30 cellular contexts compared by ENCODE assay signal in genomic region chr2:563512-563911, GRCh38.
"Had no signal": no experiment of that assay in that cellular context is flagged by ENCODE, and none has a peak within 500 bp of the region (broad histone marks: within the 10 kb centered on the region; RNA-seq: fewer than 3 reads in every experiment).

No MANE protein-coding gene starts in this region.

- H3K36me3 Mint-ChIP-seq: mesothelial cell of epicardium; naive B cell; natural killer cell; stimulated activated naive B cell treated with anti-CD40 and anti-IgM and Interleukin-4, amounts not matched to agents 10 μg/mL and 1 μg/mL and 100 μg/mL, for 72 hours had no signal

- H3K27me3 ChIP-seq: ovary, testis, thyroid gland, transverse colon, upper lobe of left lung, vagina had no signal

- H3K27ac Mint-ChIP-seq: mesothelial cell of epicardium; natural killer cell; stimulated activated naive B cell treated with anti-CD40 and anti-IgM and Interleukin-4, amounts not matched to agents 10 μg/mL and 1 μg/mL and 100 μg/mL, for 72 hours had no signal

- H3K4me1 Mint-ChIP-seq: neural crest cell; stimulated activated naive B cell treated with anti-CD40 and anti-IgM and Interleukin-4, amounts not matched to agents 10 μg/mL and 1 μg/mL and 100 μg/mL, for 72 hours had no signal

- H3K4me3 ChIP-seq: lower lobe of right lung, ovary, prostate gland, skin epidermis, stomach, testis, thyroid gland, transverse colon, upper lobe of left lung, vagina had no signal

- H3K4me3 Mint-ChIP-seq: mesothelial cell of epicardium; naive B cell; natural killer cell; neural crest cell; stimulated activated naive B cell treated with anti-CD40 and anti-IgM and Interleukin-4, amounts not matched to agents 10 μg/mL and 1 μg/mL and 100 μg/mL, for 72 hours had no signal

- H3K4me1 ChIP-seq: lower lobe of right lung, prostate gland, stomach, transverse colon, upper lobe of left lung had no signal

- DNase-seq: hippocampal formation; kidney glomerular epithelial cell; left cardiac atrium; left ventricle myocardium superior; lower lobe of right lung; mammary epithelial cell; mesendoderm; naive B cell; natural killer cell; ovary; retina; right cardiac atrium; stimulated activated CD4-positive, alpha-beta T cell treated with anti-CD3 and anti-CD28 coated beads, Interleukin-12 subunit alpha, Interleukin-12 subunit beta, amount 100 ng/mL, for 4 hours; stimulated activated CD4-positive, alpha-beta T cell treated with anti-CD3 and anti-CD28 coated beads, Interleukin-15, amount 100 ng/mL, for 24 hours; stimulated activated CD4-positive, alpha-beta T cell treated with anti-CD3 and anti-CD28 coated beads, Interleukin-2, amount 100 ng/mL, for 24 hours; stimulated activated CD4-positive, alpha-beta T cell treated with anti-CD3 and anti-CD28 coated beads, Interleukin-4, amount 100 ng/mL, for 1 hour; stimulated activated naive B cell treated with anti-CD40 and anti-IgM and Interleukin-4, amounts not matched to agents 10 μg/mL and 1 μg/mL and 100 μg/mL, for 72 hours; stimulated activated naive CD8-positive, alpha-beta T cell treated with anti-CD3 and anti-CD28 coated beads, Interleukin-15, Interleukin-2, amounts not matched to agents 100 U/mL and 50 U/mL, for 24 hours; stomach; testis; thyroid gland; transverse colon had no signal

- H3K36me3 ChIP-seq: lower lobe of right lung, ovary, prostate gland, stomach, thyroid gland, transverse colon, upper lobe of left lung, vagina had no signal

- H3K9me3 Mint-ChIP-seq: mesothelial cell of epicardium; naive B cell; natural killer cell; neural crest cell; stimulated activated naive B cell treated with anti-CD40 and anti-IgM and Interleukin-4, amounts not matched to agents 10 μg/mL and 1 μg/mL and 100 μg/mL, for 72 hours had no signal

- ATAC-seq: left cardiac atrium; left lobe of liver; left ventricle myocardium superior; lower lobe of right lung; natural killer cell; right cardiac atrium; sciatic nerve; stimulated activated naive B cell treated with anti-CD40 and anti-IgM and Interleukin-4, amounts not matched to agents 10 μg/mL and 1 μg/mL and 100 μg/mL, for 72 hours; stimulated activated naive CD8-positive, alpha-beta T cell treated with anti-CD3 and anti-CD28 coated beads, Interleukin-15, Interleukin-2, amounts not matched to agents 100 U/mL and 50 U/mL, for 24 hours had no signal

- H3K27ac ChIP-seq: lower lobe of right lung, ovary, prostate gland, skin epidermis, stomach, testis, thyroid gland, transverse colon, upper lobe of left lung, vagina had no signal

- H3K9me3 ChIP-seq: lower lobe of right lung, ovary, prostate gland, stomach, testis, thyroid gland, transverse colon, upper lobe of left lung, vagina had no signal
